In the genomic region with DNA sequence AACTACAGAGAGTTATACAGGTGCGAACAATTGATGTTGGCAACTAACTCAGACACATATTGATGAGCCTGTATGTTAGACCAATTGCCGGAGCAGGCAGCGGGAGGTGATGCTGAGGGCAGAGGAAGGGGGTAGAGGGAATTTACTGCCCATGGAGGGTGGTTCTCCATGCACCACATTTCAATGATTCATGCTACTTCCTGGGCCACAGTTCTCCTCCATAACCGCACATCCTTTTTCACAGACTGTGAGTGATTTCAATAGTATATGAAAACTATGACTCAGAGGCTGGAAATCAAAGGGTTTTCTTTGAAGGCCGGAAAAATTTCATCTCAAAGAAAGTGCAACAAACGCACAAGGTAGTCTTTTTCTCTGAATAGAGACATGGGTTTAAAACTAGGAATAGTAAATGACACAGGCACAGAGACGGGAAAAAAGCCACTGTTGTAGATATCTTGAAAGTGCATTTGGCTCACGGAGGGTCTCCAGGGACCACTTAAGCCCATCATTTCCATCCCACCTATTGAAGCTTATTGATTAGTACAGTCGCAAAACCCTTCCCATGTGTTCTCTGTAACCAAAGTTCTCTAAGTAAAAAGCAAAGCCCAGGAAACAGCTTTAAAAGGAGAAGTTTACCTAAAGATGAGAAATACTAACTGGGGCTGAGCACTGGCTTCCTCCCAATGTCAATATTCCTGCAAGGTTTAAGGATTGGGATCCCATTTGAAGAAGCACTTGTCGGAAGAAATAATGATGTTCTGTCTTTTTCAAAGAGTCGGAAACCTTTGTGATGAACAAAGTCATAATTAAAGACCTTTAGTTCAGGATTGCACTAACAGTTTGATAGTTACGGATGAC, we compare ENCODE assay signal across 8 cellular contexts. TPM values are rescaled to one million over a fixed set of nuclear protein-coding genes. Genes with fewer than 3 reads are reported as not detected.
DNase-seq lines count a peak whose midpoint lies in the region; ATAC-seq and TF ChIP-seq lines count a peak whose summit lies in the region.

No MANE protein-coding gene starts in this region.

- no peaks in the 10 kb centered on the region for H3K9me3 ChIP-seq in osteoblast (ENCODE audit: low read depth, low read length)

- H3K27ac Mint-ChIP-seq in activated naive CD8-positive, alpha-beta T cell = peak overlapping the region; percentile 90

- H3K9me3 Mint-ChIP-seq in activated naive CD8-positive, alpha-beta T cell (ENCODE audit: low read depth) = no peaks in the 10 kb centered on the region

- H4K20me1 ChIP-seq in osteoblast (ENCODE audit: insufficient read depth, low read length) = no peaks in the 10 kb centered on the region

- no peaks in the 10 kb centered on the region for H3K36me3 ChIP-seq in osteoblast (ENCODE audit: insufficient read depth, low read length)

- H3K79me2 ChIP-seq in osteoblast (ENCODE audit: insufficient read depth, low read length) = no peaks in the 10 kb centered on the region

- H3K4me3 ChIP-seq in osteoblast (ENCODE audit: insufficient read depth, low read length) = peak overlapping the region; percentile 26

- H3K4me2 ChIP-seq in osteoblast (ENCODE audit: insufficient read depth, low read length) = peak overlapping the region; percentile 76

- H3K27me3 Mint-ChIP-seq in activated naive CD8-positive, alpha-beta T cell = no peaks in the 10 kb centered on the region

- peaks cover 32% of the 10 kb centered on the region for H3K4me1 ChIP-seq in osteoblast (ENCODE audit: insufficient read depth, low read length)

- no peak for TF ChIP-seq CTCF in osteoblast (IDR thresholded peaks at IDR 0.05; ENCODE audit: extremely low read depth, low read depth, low read length)

- DNase-seq in left ventricle myocardium superior (no peak), cardiac septum (ENCODE audit: low spot score) (no peak), SK-MEL-5 (ENCODE audit: low read depth, low spot score) (peak; percentile 69), osteoblast (ENCODE audit: insufficient read length, low spot score, missing footprints) (peak; percentile 27), NCI-H187 treated with DMSO at 0.1 percent for 48 hours (lab: John Stamatoyannopoulos, UW) (no peak), COLO668 (lab: John Stamatoyannopoulos, UW; ENCODE audit: unreplicated experiment) (no peak), DMS79 treated with DMSO at 0.1 percent for 48 hours (lab: John Stamatoyannopoulos, UW) (no peak)

- in situ Hi-C loops in SK-MEL-5 (cut with HindIII; ENCODE audit: low pct_unique_long_range_greater_than_20kb, low sequenced_read_pairs) = no loop called here

- H2AFZ ChIP-seq in osteoblast (ENCODE audit: low read length) = no peak overlapping the region

- H3K36me3 Mint-ChIP-seq in activated naive CD8-positive, alpha-beta T cell = no peaks in the 10 kb centered on the region

- intact Hi-C loops in left ventricle myocardium superior (cut with micrococcal nuclease) = no loop called here
- intact Hi-C loops in cardiac septum (cut with DNase I) = no loop called here

- peak; percentile 36 for ATAC-seq in left ventricle myocardium superior

- H3K4me1 Mint-ChIP-seq in activated naive CD8-positive, alpha-beta T cell (ENCODE audit: low read depth) = peaks cover 68% of the 10 kb centered on the region

- H3K27me3 ChIP-seq in osteoblast (ENCODE audit: insufficient read depth, low read length) = no peaks in the 10 kb centered on the region

- peak overlapping the region; percentile 87 for H3K27ac ChIP-seq in osteoblast (ENCODE audit: low read depth, low read length)

- H3K4me3 Mint-ChIP-seq in activated naive CD8-positive, alpha-beta T cell = peak overlapping the region; percentile 66

RNA-seq across cellular contexts. Expression of a gene that starts 28.0 kb away (rescaled TPM):
- 9.3 TPM for total RNA-seq in left ventricle myocardium superior
- total RNA-seq in cardiac septum = 97.1 TPM
- total RNA-seq in SK-MEL-5 (2014; rRNA removed; shearing (Covaris generic)) = 1.4 and 2.6 TPM in 2 replicates
- polyA plus RNA-seq in SK-MEL-5 (2015; cell fraction: cytosol; rRNA removed) = 2.3 and 4.3 TPM in 2 replicates
- 3.3 and 3.9 TPM in 2 replicates for polyA plus RNA-seq in SK-MEL-5 (2015; cell fraction: nucleus; rRNA removed)
- 12.1 and 14.5 TPM in 2 replicates for total RNA-seq in osteoblast

RNA-seq across cellular contexts. Expression of a gene that starts 48.7 kb away (rescaled TPM):
- total RNA-seq in left ventricle myocardium superior = not detected
- total RNA-seq in cardiac septum = 0.13 TPM
- not detected in 2 replicates for total RNA-seq in SK-MEL-5 (2014; rRNA removed; shearing (Covaris generic))
- polyA plus RNA-seq in SK-MEL-5 (2015; cell fraction: cytosol; rRNA removed) = not detected in 2 replicates
- polyA plus RNA-seq in SK-MEL-5 (2015; cell fraction: nucleus; rRNA removed) = not detected in 2 replicates
- total RNA-seq in osteoblast = under 0.01 TPM in 2 replicates

Comparison
In these comparisons a context has a peak if more than half of its experiments do, and no peak if none do; other contexts are left out.
1. DNase-seq: peak in SK-MEL-5 (single experiment) and osteoblast (single experiment); none in left ventricle myocardium superior (single experiment), cardiac septum (single experiment), NCI-H187 treated with DMSO at 0.1 percent for 48 hours (single experiment), COLO668 (single experiment) and DMS79 treated with DMSO at 0.1 percent for 48 hours (single experiment).